ENCODE assay signal across 8 cellular contexts in the genomic region with DNA sequence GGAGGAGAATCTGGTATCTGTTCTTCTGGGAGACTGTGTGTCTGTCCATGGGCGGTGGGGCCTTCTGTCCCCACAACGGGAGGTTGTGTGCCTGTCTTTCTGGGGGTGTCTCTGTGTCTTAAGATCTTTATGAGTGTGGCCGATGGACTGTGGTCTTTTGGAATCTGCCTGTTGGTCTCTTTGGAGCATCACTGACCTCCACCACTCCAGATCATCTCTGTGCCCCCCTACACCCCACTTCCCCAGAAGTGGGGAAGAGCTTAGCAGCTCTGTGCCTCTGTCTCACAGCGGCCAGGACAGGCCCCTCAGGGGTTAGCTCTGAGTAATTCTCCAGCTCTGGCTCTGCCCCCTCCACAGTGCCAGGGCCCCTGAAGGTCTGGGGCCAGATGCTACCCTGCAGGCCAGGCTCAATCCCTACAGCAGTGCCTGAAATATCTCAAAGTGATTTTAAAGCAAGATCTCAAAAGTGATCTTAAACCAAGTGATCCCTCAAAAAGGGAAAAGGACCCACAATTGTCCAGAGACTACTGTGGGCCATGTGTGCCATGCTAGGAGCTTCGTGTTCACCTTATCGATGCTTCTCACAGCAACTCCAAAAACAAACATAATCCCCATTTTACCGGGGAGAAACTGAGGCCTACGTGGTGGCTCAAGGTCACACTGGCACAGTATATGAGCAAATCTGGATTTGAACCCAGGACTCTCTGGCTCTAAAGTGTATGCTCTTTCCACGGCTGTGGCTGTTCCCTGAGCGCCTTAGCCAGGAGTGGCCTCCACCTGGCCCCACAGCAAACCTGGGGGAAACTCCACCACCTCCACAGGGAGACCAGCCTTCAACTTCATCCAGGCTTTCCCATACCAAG. TPM values are rescaled to one million over a fixed set of nuclear protein-coding genes. Genes with fewer than 3 reads are reported as not detected.
DNase-seq lines count a peak whose midpoint lies in the region; ATAC-seq and TF ChIP-seq lines count a peak whose summit lies in the region.

No MANE protein-coding gene starts in this region.

- no peaks in the 10 kb centered on the region for H3K27me3 ChIP-seq in BJ (ENCODE audit: control insufficient read depth, insufficient read depth, low read length)

- peaks cover 0 to 8% of the 10 kb centered on the region in 2 donors for H3K27me3 Mint-ChIP-seq in effector memory CD8-positive, alpha-beta T cell
- H3K27me3 Mint-ChIP-seq in neural crest cell (ENCODE audit: low read depth), result peaks cover 35% of the 10 kb centered on the region

- H3K4me3 ChIP-seq in BJ (ENCODE audit: low read depth, low read length) (0 out of 2 replicates have a peak overlapping the region, but pooled peaks have one; percentile 14), NB4 (ENCODE audit: low read depth, low read length) (peak overlapping the region; percentile 25)

- no peak for DNase-seq in BJ (ENCODE audit: low read depth)
- DNase-seq in NB4 (ENCODE audit: low read depth), result peak; percentile 51
- DNase-seq in effector memory CD8-positive, alpha-beta T cell, result no peak
- no peak for DNase-seq in neural crest cell (ENCODE audit: low read depth, low spot score)
- no peak for DNase-seq in RPMI8226
- DNase-seq in NCI-H1048 (lab: John Stamatoyannopoulos, UW), result no peak
- no peak for DNase-seq in GM10266 (ENCODE audit: extremely low spot score)
- DNase-seq in ureter (ENCODE audit: low spot score), result no peak

- TF ChIP-seq CTCF in BJ (IDR thresholded peaks at IDR 0.05; ENCODE audit: insufficient read depth, low read depth, low read length) (no peak), NB4 (IDR thresholded peaks at IDR 0.05; ENCODE audit: low read depth, low read length) (no peak), neural crest cell (conservative IDR thresholded peaks at IDR 0.05) (no peak), GM10266 (IDR thresholded peaks at IDR 0.05; ENCODE audit: control insufficient read depth, insufficient read depth, low read depth, missing control alignments) (no peak)

- no peak for TF ChIP-seq POLR2A in NB4 (IDR thresholded peaks at IDR 0.05; ENCODE audit: extremely low read depth, insufficient read length)

- no peaks in the 10 kb centered on the region for H3K36me3 Mint-ChIP-seq in effector memory CD8-positive, alpha-beta T cell (ENCODE audit: insufficient read depth)
- H3K36me3 Mint-ChIP-seq in neural crest cell (ENCODE audit: low read depth), result no peaks in the 10 kb centered on the region

- no peaks in the 10 kb centered on the region for H3K9me3 Mint-ChIP-seq in effector memory CD8-positive, alpha-beta T cell
- no peaks in the 10 kb centered on the region for H3K9me3 Mint-ChIP-seq in neural crest cell

- CTCF ChIA-PET in BJ (lab: Yijun Ruan, JAX), result interaction anchor here (0.7 to 13.0 kb wide), 15 partner anchors 10 to 731 kb away, joined by 3 to 283 read pairs (median 5); partner anchors contain the start of gene KRT74

- peak overlapping the region; percentile 92 to 93 for H3K27ac Mint-ChIP-seq in effector memory CD8-positive, alpha-beta T cell
- peak overlapping the region; percentile 15 for H3K27ac Mint-ChIP-seq in neural crest cell (ENCODE audit: unreplicated experiment)

- no peak for ATAC-seq in effector memory CD8-positive, alpha-beta T cell (replicated peaks)

- no peaks in the 10 kb centered on the region for H3K36me3 ChIP-seq in BJ (ENCODE audit: control insufficient read depth, insufficient read depth, low read length)

- POLR2A ChIA-PET in BJ (lab: Charles Lee), result no interaction called here

- H3K4me1 Mint-ChIP-seq in effector memory CD8-positive, alpha-beta T cell (ENCODE audit: low read depth in 2 of 2), result peaks cover 31 to 41% of the 10 kb centered on the region in 2 donors
- H3K4me1 Mint-ChIP-seq in neural crest cell, result peaks cover 21% of the 10 kb centered on the region

- peak overlapping the region; percentile 84 to 85 for H3K4me3 Mint-ChIP-seq in effector memory CD8-positive, alpha-beta T cell
- peak overlapping the region; percentile 61 for H3K4me3 Mint-ChIP-seq in neural crest cell

RNA-seq across cellular contexts. Expression of gene KRT78, which starts 26.0 kb away (rescaled TPM):
- not detected in 2 replicates for polyA plus RNA-seq in BJ (2011; rRNA removed)
- polyA minus RNA-seq in BJ (2011; rRNA and poly(A)+ RNA removed), result not detected in 2 replicates
- total RNA-seq in neural crest cell (not detected in 2 replicates), ureter (not detected)

RNA-seq across cellular contexts. Expression of gene KRT8, which starts 30.1 kb away (rescaled TPM):
- 31.1 and 41.6 TPM in 2 replicates for polyA plus RNA-seq in BJ (2011; rRNA removed)
- polyA minus RNA-seq in BJ (2011; rRNA and poly(A)+ RNA removed), result 16.4 and 29.0 TPM in 2 replicates
- total RNA-seq in neural crest cell, result 8.3 and 10.3 TPM in 2 replicates
- total RNA-seq in ureter, result 815 TPM

RNA-seq across cellular contexts. Expression of gene KRT79, which starts 40.7 kb away (rescaled TPM):
- polyA plus RNA-seq in BJ (2011; rRNA removed), result not detected in 2 replicates
- polyA minus RNA-seq in BJ (2011; rRNA and poly(A)+ RNA removed), result not detected in 2 replicates
- not detected in 2 replicates for total RNA-seq in neural crest cell
- not detected for total RNA-seq in ureter

Comparison
In these comparisons a context has a peak if more than half of its experiments do, and no peak if none do; other contexts are left out.
1. RNA of gene KRT8, which starts 30.1 kb away (total RNA-seq): 815 TPM in ureter (single experiment); 8.3 to 10.3 TPM in neural crest cell; every median in the first group is over 10 times any median in the second.